10 cellular contexts compared by ENCODE assay signal in genomic region chr1:12162459-12163137, GRCh38. TPM values are rescaled to one million over a fixed set of nuclear protein-coding genes. Genes with fewer than 3 reads are reported as not detected.
DNase-seq lines count a peak whose midpoint lies in the region; ATAC-seq and TF ChIP-seq lines count a peak whose summit lies in the region.
"Had no signal": no experiment of that assay in that cellular context is flagged by ENCODE, and none has a peak within 500 bp of the region (broad histone marks: within the 10 kb centered on the region; RNA-seq: fewer than 3 reads in every experiment).

No MANE protein-coding gene starts in this region.

- ATAC-seq in activated CD8-positive, alpha-beta T cell treated with anti-CD3 and anti-CD28 coated beads for 36 hours: no peak
- no peak for ATAC-seq in lower lobe of right lung
- no peak for ATAC-seq in HG02884 (IDR thresholded peaks at IDR 0.05; ENCODE audit: unreplicated experiment)
- no peak for ATAC-seq in GM19467 (IDR thresholded peaks at IDR 0.05; ENCODE audit: unreplicated experiment)
- ATAC-seq: GM23338 had no signal

- CTCF ChIA-PET in activated naive CD4-positive, alpha-beta T cell treated with anti-CD3 and anti-CD28 coated beads for 36 hours (lab: Charles Lee): interaction anchor here (1.6 to 3.2 kb wide), 2 partner anchors 15 to 38 kb away, joined by 8 to 10 read pairs; no protein-coding TSS in a partner anchor
- CTCF ChIA-PET in activated CD8-positive, alpha-beta T cell treated with anti-CD3 and anti-CD28 coated beads for 36 hours (lab: Charles Lee): interaction anchor here (1.1 to 4.4 kb wide), 4 partner anchors 12 to 46 kb away, joined by 3 to 30 read pairs (median 8); no protein-coding TSS in a partner anchor

- H3K36me3 ChIP-seq in lower lobe of right lung (no peaks in the 10 kb centered on the region), tibial nerve (no peaks in the 10 kb centered on the region)

- H3K9me3 Mint-ChIP-seq in activated naive CD4-positive, alpha-beta T cell treated with anti-CD3 and anti-CD28 coated beads for 36 hours: peaks cover 2% of the 10 kb centered on the region
- peaks cover 2% of the 10 kb centered on the region for H3K9me3 Mint-ChIP-seq in activated CD8-positive, alpha-beta T cell treated with anti-CD3 and anti-CD28 coated beads for 36 hours
- H3K9me3 Mint-ChIP-seq: GM23338 had no signal

- WGBS in tibial nerve, 2 donors: 87 to 92% methylated on average over 11 of the region's 11 CpGs

- H3K27me3 ChIP-seq in lower lobe of right lung (ENCODE audit: low read depth) (no peaks in the 10 kb centered on the region), tibial nerve (no peaks in the 10 kb centered on the region)
- H3K27me3 ChIP-seq: body of pancreas had no signal

- H3K27me3 Mint-ChIP-seq in activated naive CD4-positive, alpha-beta T cell treated with anti-CD3 and anti-CD28 coated beads for 36 hours (ENCODE audit: low read depth): no peaks in the 10 kb centered on the region
- no peaks in the 10 kb centered on the region for H3K27me3 Mint-ChIP-seq in activated CD8-positive, alpha-beta T cell treated with anti-CD3 and anti-CD28 coated beads for 36 hours

- H3K4me1 ChIP-seq in lower lobe of right lung: peaks cover 57% of the 10 kb centered on the region
- peaks cover 0 to 48% (median 22%) of the 10 kb centered on the region in 4 donors for H3K4me1 ChIP-seq in tibial nerve

- intact Hi-C loops in activated naive CD4-positive, alpha-beta T cell treated with anti-CD3 and anti-CD28 coated beads for 36 hours (cut with micrococcal nuclease): loop anchor here (1.0 to 2.0 kb wide), 2 partner anchors 16 to 46 kb away; no protein-coding TSS in a partner anchor
- intact Hi-C loops in activated CD8-positive, alpha-beta T cell treated with anti-CD3 and anti-CD28 coated beads for 36 hours (cut with micrococcal nuclease): loop anchor here (5.0 kb wide), 1 partner anchor 35 kb away; no protein-coding TSS in a partner anchor
- intact Hi-C loops in lower lobe of right lung (cut with DNase I): no loop called here

- no peak for DNase-seq in activated naive CD4-positive, alpha-beta T cell treated with anti-CD3 and anti-CD28 coated beads for 36 hours
- DNase-seq in activated naive CD4-positive, alpha-beta T cell treated with anti-CD3 and anti-CD28 coated beads, Interleukin-2, amount 50 U/mL, for 16 hours: no peak
- no peak for DNase-seq in activated CD8-positive, alpha-beta T cell treated with anti-CD3 and anti-CD28 coated beads for 36 hours
- DNase-seq in lower lobe of right lung: no peak
- no peak for DNase-seq in tibial nerve (ENCODE audit: low spot score in 2 of 2)
- DNase-seq in anterior cingulate cortex (lab: John Stamatoyannopoulos, UW): no peak

- H3K9me3 ChIP-seq in lower lobe of right lung (no peaks in the 10 kb centered on the region), tibial nerve (no peaks in the 10 kb centered on the region)
- H3K9me3 ChIP-seq: body of pancreas had no signal

- H3K36me3 Mint-ChIP-seq in activated naive CD4-positive, alpha-beta T cell treated with anti-CD3 and anti-CD28 coated beads for 36 hours (ENCODE audit: low read depth): peaks cover 3% of the 10 kb centered on the region
- peaks cover 3% of the 10 kb centered on the region for H3K36me3 Mint-ChIP-seq in activated CD8-positive, alpha-beta T cell treated with anti-CD3 and anti-CD28 coated beads for 36 hours (ENCODE audit: low read depth)

- H3K4me3 Mint-ChIP-seq in activated naive CD4-positive, alpha-beta T cell treated with anti-CD3 and anti-CD28 coated beads for 36 hours: no peak overlapping the region
- peak overlapping the region; percentile 11 for H3K4me3 Mint-ChIP-seq in activated CD8-positive, alpha-beta T cell treated with anti-CD3 and anti-CD28 coated beads for 36 hours
- H3K4me3 Mint-ChIP-seq: GM23338 had no signal

- no peak for TF ChIP-seq CTCF in activated CD8-positive, alpha-beta T cell treated with anti-CD3 and anti-CD28 coated beads for 36 hours (IDR thresholded peaks at IDR 0.05)
- TF ChIP-seq CTCF in lower lobe of right lung (IDR thresholded peaks at IDR 0.05) (no peak), tibial nerve (IDR thresholded peaks at IDR 0.05) (no peak)

- POLR2A ChIA-PET in activated CD8-positive, alpha-beta T cell treated with anti-CD3 and anti-CD28 coated beads for 36 hours (lab: Charles Lee): interaction anchor here (0.6 to 2.5 kb wide), 12 partner anchors 10 to 296 kb away, joined by 3 to 21 read pairs (median 4); no protein-coding TSS in a partner anchor

- H3K27ac ChIP-seq in lower lobe of right lung: peak overlapping the region; percentile 71
- peak overlapping the region in 3 of 4 donors; percentile 72 to 83 (median 82) for H3K27ac ChIP-seq in tibial nerve

- no peak for TF ChIP-seq POLR2A in tibial nerve (IDR thresholded peaks at IDR 0.05)

- H3K27ac Mint-ChIP-seq in activated naive CD4-positive, alpha-beta T cell treated with anti-CD3 and anti-CD28 coated beads for 36 hours: peak overlapping the region; percentile 28
- H3K27ac Mint-ChIP-seq in activated CD8-positive, alpha-beta T cell treated with anti-CD3 and anti-CD28 coated beads for 36 hours: peak overlapping the region; percentile 95
- H3K27ac Mint-ChIP-seq: GM23338 had no signal

- peaks cover 64% of the 10 kb centered on the region for H3K4me1 Mint-ChIP-seq in activated naive CD4-positive, alpha-beta T cell treated with anti-CD3 and anti-CD28 coated beads for 36 hours (ENCODE audit: low read depth)
- H3K4me1 Mint-ChIP-seq in activated CD8-positive, alpha-beta T cell treated with anti-CD3 and anti-CD28 coated beads for 36 hours (ENCODE audit: low read depth): peaks cover 72% of the 10 kb centered on the region

- H3K4me3 ChIP-seq in lower lobe of right lung (no peak overlapping the region), tibial nerve (no peak overlapping the region)
- H3K4me3 ChIP-seq: body of pancreas, GM23338 had no signal

- no peak for TF ChIP-seq EP300 in tibial nerve (IDR thresholded peaks at IDR 0.05)

RNA-seq across cellular contexts. Expression of gene TNFRSF1B, which starts 4.2 kb away (rescaled TPM):
- total RNA-seq in activated naive CD4-positive, alpha-beta T cell treated with anti-CD3 and anti-CD28 coated beads for 36 hours: 10 to 100 TPM; 69.4 to 75.7 TPM
- total RNA-seq in activated CD8-positive, alpha-beta T cell treated with anti-CD3 and anti-CD28 coated beads for 36 hours: 100 to 1,000 TPM; 173 to 191 TPM
- 67.0 TPM for total RNA-seq in lower lobe of right lung
- total RNA-seq in tibial nerve: 10 to 100 TPM; 27.4 to 62.1 (median 43.5) TPM
